Comparison of ENCODE assay signal across 16 cellular contexts in the genomic region with DNA sequence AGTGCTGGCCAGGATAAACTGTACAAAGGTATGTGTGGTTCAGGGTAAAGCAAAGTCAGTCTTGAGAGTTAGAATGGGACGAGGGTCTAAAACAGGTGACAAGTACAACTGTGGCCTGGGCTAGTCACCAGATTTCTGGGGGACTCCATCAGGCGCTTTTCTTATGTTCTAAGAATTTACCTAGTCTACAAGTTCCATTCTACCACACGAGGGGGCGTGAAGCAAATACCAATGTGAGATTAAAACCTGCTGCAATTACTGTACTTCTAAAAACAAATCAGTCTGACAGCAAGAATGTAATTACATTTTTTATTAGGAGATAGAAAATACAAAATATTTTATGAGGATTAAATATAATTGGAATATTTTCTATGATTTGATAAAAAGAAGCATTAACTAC.
A peak's percentile ranks its signal among the peaks of the same experiment; 100 is the strongest.
DNase-seq lines count a peak whose midpoint lies in the region; ATAC-seq and TF ChIP-seq lines count a peak whose summit lies in the region.
"Had no signal": no experiment of that assay in that cellular context is flagged by ENCODE, and none has a peak within 500 bp of the region (broad histone marks: within the 10 kb centered on the region; RNA-seq: fewer than 3 reads in every experiment).

No MANE protein-coding gene starts in this region.

- peak; percentile 4 for DNase-seq in GM12864 (ENCODE audit: low read depth)
- peak; percentile 57 for DNase-seq in Karpas-422
- DNase-seq in SK-MEL-5 (ENCODE audit: low read depth, low spot score): peak; percentile 21
- peak; percentile 39 for DNase-seq in retinal pigment epithelial cell (ENCODE audit: low read depth)
- DNase-seq in MG63: no peak
- DNase-seq in NCI-H2081 treated with DMSO at 0.1 percent for 48 hours (lab: John Stamatoyannopoulos, UW): no peak
- DNase-seq: AML-193; Caco-2; CD4-positive, alpha-beta T cell; GDM1; IMR-90 had no signal

- no peaks in the 10 kb centered on the region for H3K9me3 ChIP-seq in Karpas-422 (ENCODE audit: low read length)
- H3K9me3 ChIP-seq in MG63: no peaks in the 10 kb centered on the region
- H3K9me3 ChIP-seq: Caco-2, HAP-1 had no signal

- no peak for ATAC-seq in GM18519 (IDR thresholded peaks at IDR 0.05; ENCODE audit: low FRiP score, unreplicated experiment)
- ATAC-seq: K562 had no signal

- no peaks in the 10 kb centered on the region for H3K9me2 ChIP-seq in Karpas-422 (replicated peaks; ENCODE audit: insufficient read depth, low read length)

- no peak overlapping the region for H3K27ac ChIP-seq in Karpas-422 (ENCODE audit: low read length)
- H3K27ac ChIP-seq: C4-2B, HL-60 had no signal

- no peak overlapping the region for H2AFZ ChIP-seq in Karpas-422 (ENCODE audit: low read length)

- H3K4me2 ChIP-seq in Karpas-422 (ENCODE audit: low read depth, low read length, poor library complexity, severe bottlenecking): no peak overlapping the region

- H3K9ac ChIP-seq in Karpas-422 (ENCODE audit: low read length): no peak overlapping the region

- H4K20me1 ChIP-seq in Karpas-422 (ENCODE audit: insufficient read depth, low read depth, low read length): no peaks in the 10 kb centered on the region

- H3K27me3 ChIP-seq in Karpas-422 (ENCODE audit: low read length) (no peaks in the 10 kb centered on the region), MG63 (no peaks in the 10 kb centered on the region)

- peak; percentile 26 for TF ChIP-seq CTCF in GM12864 (IDR thresholded peaks at IDR 0.05; ENCODE audit: low read depth, low read length, missing control alignments)
- TF ChIP-seq CTCF in retinal pigment epithelial cell (conservative IDR thresholded peaks at IDR 0.05; ENCODE audit: low read depth, low read length): peak; percentile 56

- H3K36me3 ChIP-seq in Karpas-422 (ENCODE audit: insufficient read depth, low read length): no peaks in the 10 kb centered on the region
- no peaks in the 10 kb centered on the region for H3K36me3 ChIP-seq in MG63
- H3K36me3 ChIP-seq: HAP-1 had no signal

- in situ Hi-C loops in SK-MEL-5 (cut with HindIII; ENCODE audit: low pct_unique_long_range_greater_than_20kb, low sequenced_read_pairs): no loop called here

- H3K4me3 ChIP-seq in GM12864 (ENCODE audit: low read depth, low read length) (no peak overlapping the region), Karpas-422 (ENCODE audit: low read length) (no peak overlapping the region), retinal pigment epithelial cell (ENCODE audit: low read length) (no peak overlapping the region), MG63 (no peak overlapping the region)
- H3K4me3 ChIP-seq: HAP-1, K562 had no signal

- peaks cover 4% of the 10 kb centered on the region; the same call in 1 of the 2 replicates for H3K4me1 ChIP-seq in Karpas-422 (ENCODE audit: low read length)
- H3K4me1 ChIP-seq: Caco-2 had no signal

- H3K79me2 ChIP-seq in Karpas-422 (ENCODE audit: low read length): peaks cover 87% of the 10 kb centered on the region

Comparison
In these comparisons a context has a peak if more than half of its experiments do, and no peak if none do; other contexts are left out.
1. DNase-seq: peak in GM12864 (single experiment), Karpas-422 (single experiment), SK-MEL-5 (single experiment) and retinal pigment epithelial cell (single experiment); none in MG63 (single experiment) and NCI-H2081 treated with DMSO at 0.1 percent for 48 hours (single experiment).